ENCODE assay signal across 1 cellular context in genomic region chr15:75452364-75452967, GRCh38.
A peak's percentile ranks its signal among the peaks of the same experiment; 100 is the strongest.
TF ChIP-seq lines count a peak whose summit lies in the region.

No MANE protein-coding gene starts in this region.

TF ChIP-seq in GM12878, 131 proteins besides CTCF, POLR2A, EP300 and RAD21 (continued from another document):
- TF ChIP-seq, protein P1, sequence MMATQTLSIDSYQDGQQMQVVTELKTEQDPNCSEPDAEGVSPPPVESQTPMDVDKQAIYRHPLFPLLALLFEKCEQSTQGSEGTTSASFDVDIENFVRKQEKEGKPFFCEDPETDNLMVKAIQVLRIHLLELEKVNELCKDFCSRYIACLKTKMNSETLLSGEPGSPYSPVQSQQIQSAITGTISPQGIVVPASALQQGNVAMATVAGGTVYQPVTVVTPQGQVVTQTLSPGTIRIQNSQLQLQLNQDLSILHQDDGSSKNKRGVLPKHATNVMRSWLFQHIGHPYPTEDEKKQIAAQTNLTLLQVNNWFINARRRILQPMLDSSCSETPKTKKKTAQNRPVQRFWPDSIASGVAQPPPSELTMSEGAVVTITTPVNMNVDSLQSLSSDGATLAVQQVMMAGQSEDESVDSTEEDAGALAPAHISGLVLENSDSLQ (IDR thresholded peaks at IDR 0.05): no peak
- TF ChIP-seq SIX5 (IDR thresholded peaks at IDR 0.05; ENCODE audit: low read depth, low read length, severe bottlenecking) (no peak), SMAD5 (IDR thresholded peaks at IDR 0.05; ENCODE audit: low read depth) (peak; percentile 82), MAX (IDR thresholded peaks at IDR 0.05; ENCODE audit: low read depth, low read length) (peak; percentile 65), YY1 (IDR thresholded peaks at IDR 0.05; ENCODE audit: low read depth, low read length) (no peak), POLR2AphosphoS5 (IDR thresholded peaks at IDR 0.05; ENCODE audit: low read length) (peak; percentile 92), STAT1 (conservative IDR thresholded peaks at IDR 0.05) (0 out of 2 replicates have a peak, but pooled peaks have one; percentile 14), SREBF2 (IDR thresholded peaks at IDR 0.05; ENCODE audit: low read length) (no peak), TAF1 (IDR thresholded peaks at IDR 0.05; ENCODE audit: borderline replicate concordance, low read depth, low read length) (peak; percentile 58; the same call in 1 of the 2 replicates), PAX5 (IDR thresholded peaks at IDR 0.05; ENCODE audit: borderline replicate concordance, low read depth, low read length) (0 out of 2 replicates have a peak, but pooled peaks have one; percentile 5), ZBTB33 (IDR thresholded peaks at IDR 0.05) (no peak), REST (IDR thresholded peaks at IDR 0.05; ENCODE audit: low read depth, low read length) (no peak), POLR2AphosphoS2 (IDR thresholded peaks at IDR 0.05; ENCODE audit: low read depth, low read length) (0 out of 2 replicates have a peak, but pooled peaks have one; percentile 57), SMARCA5 (IDR thresholded peaks at IDR 0.05) (peak; percentile 50; the same call in 1 of the 2 replicates), BMI1 (IDR thresholded peaks at IDR 0.05; ENCODE audit: borderline replicate concordance) (no peak), GABPA (IDR thresholded peaks at IDR 0.05; ENCODE audit: low read depth) (no peak), POU2F2 (IDR thresholded peaks at IDR 0.05; ENCODE audit: borderline replicate concordance, low read depth, low read length) (peak; percentile 72; the same call in 2 of the 3 replicates)
- TF ChIP-seq, protein P2, sequence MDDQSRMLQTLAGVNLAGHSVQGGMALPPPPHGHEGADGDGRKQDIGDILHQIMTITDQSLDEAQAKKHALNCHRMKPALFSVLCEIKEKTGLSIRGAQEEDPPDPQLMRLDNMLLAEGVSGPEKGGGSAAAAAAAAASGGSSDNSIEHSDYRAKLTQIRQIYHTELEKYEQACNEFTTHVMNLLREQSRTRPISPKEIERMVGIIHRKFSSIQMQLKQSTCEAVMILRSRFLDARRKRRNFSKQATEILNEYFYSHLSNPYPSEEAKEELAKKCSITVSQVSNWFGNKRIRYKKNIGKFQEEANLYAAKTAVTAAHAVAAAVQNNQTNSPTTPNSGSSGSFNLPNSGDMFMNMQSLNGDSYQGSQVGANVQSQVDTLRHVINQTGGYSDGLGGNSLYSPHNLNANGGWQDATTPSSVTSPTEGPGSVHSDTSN (IDR thresholded peaks at IDR 0.05; ENCODE audit: insufficient replicate concordance, low read depth, low read length): no peak
- TF ChIP-seq, protein P3, sequence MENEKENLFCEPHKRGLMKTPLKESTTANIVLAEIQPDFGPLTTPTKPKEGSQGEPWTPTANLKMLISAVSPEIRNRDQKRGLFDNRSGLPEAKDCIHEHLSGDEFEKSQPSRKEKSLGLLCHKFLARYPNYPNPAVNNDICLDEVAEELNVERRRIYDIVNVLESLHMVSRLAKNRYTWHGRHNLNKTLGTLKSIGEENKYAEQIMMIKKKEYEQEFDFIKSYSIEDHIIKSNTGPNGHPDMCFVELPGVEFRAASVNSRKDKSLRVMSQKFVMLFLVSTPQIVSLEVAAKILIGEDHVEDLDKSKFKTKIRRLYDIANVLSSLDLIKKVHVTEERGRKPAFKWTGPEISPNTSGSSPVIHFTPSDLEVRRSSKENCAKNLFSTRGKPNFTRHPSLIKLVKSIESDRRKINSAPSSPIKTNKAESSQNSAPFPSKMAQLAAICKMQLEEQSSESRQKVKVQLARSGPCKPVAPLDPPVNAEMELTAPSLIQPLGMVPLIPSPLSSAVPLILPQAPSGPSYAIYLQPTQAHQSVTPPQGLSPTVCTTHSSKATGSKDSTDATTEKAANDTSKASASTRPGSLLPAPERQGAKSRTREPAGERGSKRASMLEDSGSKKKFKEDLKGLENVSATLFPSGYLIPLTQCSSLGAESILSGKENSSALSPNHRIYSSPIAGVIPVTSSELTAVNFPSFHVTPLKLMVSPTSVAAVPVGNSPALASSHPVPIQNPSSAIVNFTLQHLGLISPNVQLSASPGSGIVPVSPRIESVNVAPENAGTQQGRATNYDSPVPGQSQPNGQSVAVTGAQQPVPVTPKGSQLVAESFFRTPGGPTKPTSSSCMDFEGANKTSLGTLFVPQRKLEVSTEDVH (IDR thresholded peaks at IDR 0.05; ENCODE audit: low read depth, partially characterized antibody): no peak
- TF ChIP-seq, protein P4, sequence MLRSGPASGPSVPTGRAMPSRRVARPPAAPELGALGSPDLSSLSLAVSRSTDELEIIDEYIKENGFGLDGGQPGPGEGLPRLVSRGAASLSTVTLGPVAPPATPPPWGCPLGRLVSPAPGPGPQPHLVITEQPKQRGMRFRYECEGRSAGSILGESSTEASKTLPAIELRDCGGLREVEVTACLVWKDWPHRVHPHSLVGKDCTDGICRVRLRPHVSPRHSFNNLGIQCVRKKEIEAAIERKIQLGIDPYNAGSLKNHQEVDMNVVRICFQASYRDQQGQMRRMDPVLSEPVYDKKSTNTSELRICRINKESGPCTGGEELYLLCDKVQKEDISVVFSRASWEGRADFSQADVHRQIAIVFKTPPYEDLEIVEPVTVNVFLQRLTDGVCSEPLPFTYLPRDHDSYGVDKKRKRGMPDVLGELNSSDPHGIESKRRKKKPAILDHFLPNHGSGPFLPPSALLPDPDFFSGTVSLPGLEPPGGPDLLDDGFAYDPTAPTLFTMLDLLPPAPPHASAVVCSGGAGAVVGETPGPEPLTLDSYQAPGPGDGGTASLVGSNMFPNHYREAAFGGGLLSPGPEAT (IDR thresholded peaks at IDR 0.05; ENCODE audit: low read depth): no peak
